8 cellular contexts compared by ENCODE assay signal in genomic region chr1:159009704-159010361, GRCh38. TPM values are rescaled to one million over a fixed set of nuclear protein-coding genes. Genes with fewer than 3 reads are reported as not detected.
DNase-seq lines count a peak whose midpoint lies in the region; ATAC-seq and TF ChIP-seq lines count a peak whose summit lies in the region.

IFI16 (plus strand) TSS chr1:159009907; CDS start chr1:159014681, 4,774 bp downstream.

- peak within 1 kb of the TSS; percentile 75 to 82 (median 79) for H3K27ac ChIP-seq in sigmoid colon

- TF ChIP-seq POLR2A in sigmoid colon (IDR thresholded peaks at IDR 0.05) = peak; percentile 48 to 55

- intact Hi-C loops in left cardiac atrium (cut with DNase I) (no loop called here), sigmoid colon (cut with DNase I) (loop anchor here (10.0 kb wide), 1 partner anchor 1045 kb away; no protein-coding TSS in a partner anchor)

- TF ChIP-seq EP300 in sigmoid colon (IDR thresholded peaks at IDR 0.05) = no peak

- H3K36me3 ChIP-seq in sigmoid colon = peaks cover 0 to 5% (median 0%) of the 10 kb centered on the region in 4 donors

- H3K4me3 ChIP-seq in AG10803 (ENCODE audit: low read length) (peak within 1 kb of the TSS; percentile 70), sigmoid colon (peak within 1 kb of the TSS; percentile 38 to 57 (median 46))

- no peaks in the 10 kb centered on the region for H3K27me3 ChIP-seq in sigmoid colon

- DNase-seq in AG10803 (ENCODE audit: low read depth) = peak; percentile 93
- peak; percentile 92 for DNase-seq in SIG-M5 (lab: John Stamatoyannopoulos, UW)
- DNase-seq in amniotic epithelial cell (ENCODE audit: low read depth) = peak; percentile 99
- DNase-seq in left cardiac atrium = peak; percentile 54
- DNase-seq in sigmoid colon = peak; percentile 69
- DNase-seq in NCI-H748 (lab: John Stamatoyannopoulos, UW; ENCODE audit: unreplicated experiment) = no peak

- 7 to 14% methylated on average over 5 of the region's 5 CpGs for WGBS in sigmoid colon, 2 donors

- TF ChIP-seq CTCF in AG10803 (conservative IDR thresholded peaks at IDR 0.05; ENCODE audit: low read length) = no peak
- TF ChIP-seq CTCF in sigmoid colon (IDR thresholded peaks at IDR 0.05) = no peak

- H3K4me1 ChIP-seq in sigmoid colon = peaks cover 0 to 11% (median 6%) of the 10 kb centered on the region in 4 donors

- peak; percentile 66 for ATAC-seq in GM18907 (IDR thresholded peaks at IDR 0.05; ENCODE audit: unreplicated experiment)
- peak; percentile 63 for ATAC-seq in HG03159 (IDR thresholded peaks at IDR 0.05; ENCODE audit: unreplicated experiment)
- ATAC-seq in left cardiac atrium = peak; percentile 92 to 95

- no peaks in the 10 kb centered on the region for H3K9me3 ChIP-seq in sigmoid colon

RNA-seq across cellular contexts. Expression of gene IFI16, which starts in this region (rescaled TPM):
- total RNA-seq in left cardiac atrium (10 to 100 TPM; 43.7 to 67.7 TPM), sigmoid colon (10 to 100 TPM; 42.5 to 92.6 (median 60.6) TPM)
- 10 to 100 TPM; 20.1 to 78.4 (median 39.0) TPM for polyA plus RNA-seq in sigmoid colon
